Comparison of ENCODE assay signal across 7 cellular contexts in the genomic region with DNA sequence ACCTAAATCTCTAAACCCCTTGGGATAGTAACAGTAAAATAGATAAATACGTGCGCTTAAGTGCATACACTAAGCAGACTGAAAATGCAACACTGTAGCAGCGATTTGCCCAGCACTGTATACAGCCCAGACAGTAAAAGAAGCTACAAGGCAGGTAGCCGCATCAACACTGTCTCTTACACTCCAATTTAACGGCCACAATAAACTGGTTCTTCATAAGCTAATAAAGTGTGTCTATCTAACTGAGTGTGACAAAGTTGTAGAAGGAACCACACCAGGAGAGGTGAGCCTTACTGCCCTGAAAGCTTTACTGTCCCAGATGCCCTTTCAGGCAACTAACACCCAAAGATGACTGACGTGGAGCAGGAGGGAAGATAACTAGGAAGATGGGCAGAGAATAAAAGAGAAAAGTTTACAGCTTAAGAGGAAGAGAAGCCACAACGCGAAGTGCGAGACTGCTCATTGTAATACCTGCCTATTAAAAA. TPM values are rescaled to one million over a fixed set of nuclear protein-coding genes. Genes with fewer than 3 reads are reported as not detected.
DNase-seq lines count a peak whose midpoint lies in the region; ATAC-seq and TF ChIP-seq lines count a peak whose summit lies in the region.

No MANE protein-coding gene starts in this region.

- WGBS in H9 (ENCODE audit: extremely low coverage, insufficient read length, low lambda C conversion rate) = no CpG with 5 or more reads among the region's 9 CpGs
- WGBS in gastroesophageal sphincter (ENCODE audit: low coverage in 1 of 2), 2 donors = 28 to 34% methylated on average over 8 to 9 of the region's 9 CpGs
- 31 to 43% (median 40%) methylated on average over 9 of the region's 9 CpGs for WGBS in spleen, 5 donors

- H3K56ac ChIP-seq in H9 (ENCODE audit: insufficient read length, low read depth, low read length) = no peak overlapping the region

- no peak for TF ChIP-seq CTCF in H9 (conservative IDR thresholded peaks at IDR 0.05)
- no peak for TF ChIP-seq CTCF in gastroesophageal sphincter (IDR thresholded peaks at IDR 0.05)
- TF ChIP-seq CTCF in spleen (IDR thresholded peaks at IDR 0.05 in 8 of 11, conservative IDR thresholded peaks at IDR 0.05 in 3 of 11) = no peak

- no peak overlapping the region for H2BK12ac ChIP-seq in H9 (ENCODE audit: insufficient read length, low read depth, low read length)

- DNase-seq in H9 (no peak), SK-N-MC (ENCODE audit: low read depth, low spot score) (no peak), spleen (no peak), GOT3 (lab: John Stamatoyannopoulos, UW) (no peak), glomerular visceral epithelial cell (ENCODE audit: extremely low spot score) (no peak), RKO (ENCODE audit: low spot score) (no peak)

- peaks cover 8% of the 10 kb centered on the region for H3K79me1 ChIP-seq in H9 (ENCODE audit: insufficient read depth, low read depth, low read length, poor library complexity, severe bottlenecking)

- peaks cover 7% of the 10 kb centered on the region for H3K23me2 ChIP-seq in H9 (ENCODE audit: insufficient read length, low read depth, low read length, poor library complexity, severe bottlenecking)

- H3K23ac ChIP-seq in H9 (ENCODE audit: insufficient read length, low read depth, low read length) = no peak overlapping the region

- H3K27ac Mint-ChIP-seq in H9 = peak overlapping the region; percentile 9 to 98 (median 96); a peak in 5 of 7 replicates

- no peak overlapping the region for H2BK20ac ChIP-seq in H9 (ENCODE audit: low read depth, low read length, poor library complexity, severe bottlenecking)

- peak overlapping the region; percentile 98 for H3K4me3 Mint-ChIP-seq in H9

- H3T11ph ChIP-seq in H9 (ENCODE audit: low read length) = no peak overlapping the region

- peaks cover 3% of the 10 kb centered on the region; the same call in 1 of the 2 replicates for H3K4me1 ChIP-seq in H9 (ENCODE audit: insufficient read depth, low read length)
- peaks cover 9 to 59% (median 46%) of the 10 kb centered on the region in 3 donors for H3K4me1 ChIP-seq in gastroesophageal sphincter
- peaks cover 27 to 78% (median 50%) of the 10 kb centered on the region in 6 donors for H3K4me1 ChIP-seq in spleen

- H3K27ac ChIP-seq in H9 (ENCODE audit: insufficient read length, low read depth, low read length) (no peak overlapping the region), SK-N-MC (no peak overlapping the region), gastroesophageal sphincter (peak overlapping the region; percentile 71 to 99 (median 95)), spleen (peak overlapping the region; percentile 93 to 98 (median 97))

- H4K91ac ChIP-seq in H9 (ENCODE audit: insufficient read length, low read depth, low read length) = no peak overlapping the region

- no peak overlapping the region for H3K18ac ChIP-seq in H9 (ENCODE audit: insufficient read length, low read depth, low read length)

- no peaks in the 10 kb centered on the region for H3K27me3 ChIP-seq in H9 (ENCODE audit: insufficient read depth, low read length)
- no peaks in the 10 kb centered on the region for H3K27me3 ChIP-seq in gastroesophageal sphincter
- no peaks in the 10 kb centered on the region for H3K27me3 ChIP-seq in spleen (replicated peaks in 1 of 7)

- no peaks in the 10 kb centered on the region for H3K9me3 ChIP-seq in H9 (ENCODE audit: control insufficient read depth, low read depth, low read length)
- no peaks in the 10 kb centered on the region for H3K9me3 ChIP-seq in SK-N-MC (ENCODE audit: low read depth, low read length)
- no peaks in the 10 kb centered on the region for H3K9me3 ChIP-seq in gastroesophageal sphincter
- H3K9me3 ChIP-seq in spleen = no peaks in the 10 kb centered on the region

- no peak overlapping the region for H2AFZ ChIP-seq in H9 (ENCODE audit: low read length)

- no peak overlapping the region for H2BK120ac ChIP-seq in H9 (ENCODE audit: low read depth, low read length, poor library complexity, severe bottlenecking)

- H4K5ac ChIP-seq in H9 (ENCODE audit: insufficient read length, low read depth, low read length) = no peak overlapping the region

- H3K79me2 ChIP-seq in H9 (ENCODE audit: insufficient read depth, low read length) = peaks cover 18% of the 10 kb centered on the region; the same call in 1 of the 2 replicates

- H2AK5ac ChIP-seq in H9 (ENCODE audit: insufficient read length, low read length) = no peak overlapping the region

- H2BK15ac ChIP-seq in H9 (ENCODE audit: low read depth, low read length) = no peak overlapping the region

- H2BK5ac ChIP-seq in H9 (ENCODE audit: insufficient read length, low read length) = no peak overlapping the region

- H3K9ac ChIP-seq in H9 (ENCODE audit: extremely low read depth, insufficient read length, low read length) (peak overlapping the region; percentile 56), SK-N-MC (ENCODE audit: insufficient read length) (peak overlapping the region; percentile 93)

- no peaks in the 10 kb centered on the region for H3K9me3 Mint-ChIP-seq in H9

- TF ChIP-seq POLR2A in gastroesophageal sphincter (IDR thresholded peaks at IDR 0.05) (no peak), spleen (IDR thresholded peaks at IDR 0.05) (no peak)

- no peak for TF ChIP-seq EP300 in gastroesophageal sphincter (IDR thresholded peaks at IDR 0.05)

- no peak overlapping the region for H4K8ac ChIP-seq in H9 (replicated peaks; ENCODE audit: insufficient read length, low read depth, low read length)

- peaks cover 0 to 2% (median 0%) of the 10 kb centered on the region in 3 experiments; a peak in 2 of 7 replicates for H3K36me3 Mint-ChIP-seq in H9 (ENCODE audit: insufficient read depth in 1 of 3, low read depth in 3 of 3)

- peak overlapping the region; percentile 97 for H3K4me2 ChIP-seq in H9 (ENCODE audit: insufficient read depth, insufficient read length, low read length)

- no peaks in the 10 kb centered on the region for H3K36me3 ChIP-seq in SK-N-MC (ENCODE audit: insufficient read depth, low read length)
- no peaks in the 10 kb centered on the region for H3K36me3 ChIP-seq in gastroesophageal sphincter
- H3K36me3 ChIP-seq in spleen = peaks cover 0 to 14% (median 2%) of the 10 kb centered on the region in 6 donors

- H3K4me1 Mint-ChIP-seq in H9 = peaks cover 10 to 14% of the 10 kb centered on the region in 2 experiments

- H3K4me3 ChIP-seq in SK-N-MC (peak overlapping the region; percentile 90), gastroesophageal sphincter (peak overlapping the region; percentile 75 to 99), spleen (peak overlapping the region; percentile 68 to 89 (median 79))

- H3K14ac ChIP-seq in H9 (ENCODE audit: insufficient read depth, low read length) = peak overlapping the region; percentile 24; the same call in 1 of the 2 replicates

- ATAC-seq in gastroesophageal sphincter = no peak

- no peak overlapping the region for H3K4ac ChIP-seq in H9 (ENCODE audit: low read depth, low read length)

- no peaks in the 10 kb centered on the region for H4K20me1 ChIP-seq in H9 (ENCODE audit: control insufficient read depth, insufficient read depth, insufficient read length)

- H3K27me3 Mint-ChIP-seq in H9 (ENCODE audit: low read depth) = no peaks in the 10 kb centered on the region; the same call in none of the 2 replicates

- intact Hi-C loops in spleen (cut with DNase I; ENCODE audit: low total_unique reads) = no loop called here

RNA-seq across cellular contexts. Expression of a gene that starts 0.8 kb away (rescaled TPM):
- total RNA-seq in H9 (2021) (39.1 and 44.0 TPM in 2 replicates), gastroesophageal sphincter (10 to 100 TPM; 55.3 to 77.5 (median 66.3) TPM), spleen (10 to 100 TPM; 39.3 to 87.1 (median 52.3) TPM)
- 10 to 100 TPM; 10.3 to 21.5 (median 16.0) TPM for polyA plus RNA-seq in spleen

RNA-seq across cellular contexts. Expression of a gene that starts 17.1 kb away (rescaled TPM):
- 3.8 and 4.7 TPM in 2 replicates for total RNA-seq in H9 (2021)
- total RNA-seq in gastroesophageal sphincter = 10 to 100 TPM; 14.8 to 43.4 (median 28.5) TPM
- 10 to 100 TPM; 21.4 to 30.0 (median 23.3) TPM for total RNA-seq in spleen
- 1 to 10 TPM; 1.7 to 6.0 (median 2.0) TPM for polyA plus RNA-seq in spleen

Comparison
In these comparisons a context has a peak if more than half of its experiments do, and no peak if none do; other contexts are left out.
1. H3K27ac ChIP-seq: peak in gastroesophageal sphincter (4 of 4) and spleen (8 of 8); none in H9 (single experiment) and SK-N-MC (single experiment).
2. Peak in every context shown above with its lines, with median percentiles within 50 percentile points of each other: H3K4me3 ChIP-seq.